1 cellular context compared by ENCODE assay signal in genomic region chr1:6534248-6534647, GRCh38.
TF ChIP-seq lines count a peak whose summit lies in the region.

No MANE protein-coding gene starts in this region.

TF ChIP-seq in IMR-90, 13 proteins besides CTCF, POLR2A, EP300 and RAD21:
- TF ChIP-seq SMC3 (IDR thresholded peaks at IDR 0.05; ENCODE audit: low read depth, low read length) (no peak), USF2 (IDR thresholded peaks at IDR 0.05; ENCODE audit: low read depth, low read length) (no peak), NFE2L2 (IDR thresholded peaks at IDR 0.05; ENCODE audit: low read depth, low read length) (no peak), RCOR1 (IDR thresholded peaks at IDR 0.05; ENCODE audit: insufficient replicate concordance, low read length) (no peak), RFX5 (IDR thresholded peaks at IDR 0.05; ENCODE audit: low read depth, low read length) (no peak), MXI1 (IDR thresholded peaks at IDR 0.05; ENCODE audit: borderline replicate concordance, low read depth, low read length) (no peak)
